ENCODE assay signal across 13 cellular contexts in the genomic region with DNA sequence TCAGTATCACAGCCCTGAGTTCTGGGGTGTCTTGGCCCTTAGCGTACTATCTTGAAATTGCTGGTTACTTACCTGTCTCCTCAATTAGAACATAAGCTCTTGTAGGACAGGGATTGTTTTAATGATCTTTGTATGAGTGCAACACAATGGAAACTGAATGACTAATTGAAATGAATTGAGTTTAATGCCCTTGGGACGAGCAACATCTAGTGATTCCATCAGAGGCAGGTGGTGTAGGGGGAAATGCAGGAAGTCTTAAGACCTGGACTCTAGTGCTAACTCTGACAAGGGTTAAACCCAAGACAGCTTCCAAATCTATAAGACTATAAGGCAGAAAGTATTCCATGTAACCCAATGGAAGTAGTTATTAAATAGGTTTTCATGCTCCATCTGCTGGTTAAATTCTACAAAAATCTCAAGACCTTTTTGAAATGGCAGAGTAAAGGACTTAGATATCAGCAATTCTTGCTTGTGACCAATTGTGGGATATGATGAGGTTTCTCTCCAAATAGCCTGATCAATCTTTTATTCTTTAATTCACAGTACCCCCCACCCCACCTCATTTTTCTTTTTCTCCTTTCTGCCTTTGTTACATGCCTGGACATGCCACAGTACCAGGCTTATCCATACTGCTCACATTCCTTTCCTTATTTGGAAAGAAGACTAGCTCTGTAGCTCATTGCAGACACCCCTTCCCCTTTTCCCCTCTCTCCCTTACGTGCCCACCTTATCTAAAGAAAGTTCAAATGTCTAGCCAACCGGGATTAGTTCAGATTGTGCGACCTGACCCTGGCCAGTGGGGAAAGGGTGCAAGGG.
DNase-seq lines count a peak whose midpoint lies in the region; FAIRE-seq and TF ChIP-seq lines count a peak whose summit lies in the region.
"Had no signal": no experiment of that assay in that cellular context is flagged by ENCODE, and none has a peak within 500 bp of the region (broad histone marks: within the 10 kb centered on the region; RNA-seq: fewer than 3 reads in every experiment).

No MANE protein-coding gene starts in this region.

- H3K4me1 ChIP-seq in keratinocyte (ENCODE audit: control insufficient read depth, extremely low read depth, insufficient read depth, low read length): peaks cover 6% of the 10 kb centered on the region

- H3K27me3 Mint-ChIP-seq in HFFc6 (ENCODE audit: insufficient read depth): no peaks in the 10 kb centered on the region

- H3K4me2 ChIP-seq in keratinocyte (ENCODE audit: control insufficient read depth, extremely low read depth, insufficient read depth, low read depth, low read length): no peak overlapping the region

- no peaks in the 10 kb centered on the region for H3K79me2 ChIP-seq in keratinocyte (ENCODE audit: control insufficient read depth, insufficient read depth, low read length)

- no peaks in the 10 kb centered on the region for H3K9me3 Mint-ChIP-seq in HFFc6
- H3K9me3 Mint-ChIP-seq: activated T-helper 1 cell treated with anti-CD3 and anti-CD28 coated beads, Interleukin-12 subunit alpha, Interleukin-12 subunit beta, Interleukin-2, Interleukin-4 antibody, amounts not matched to agents 30 ng/mL and 10 ng/mL and 1 ng/mL, durations not matched to agents 14 hours and 24 hours and 36 hours; CD8-positive, alpha-beta T cell had no signal

- no peaks in the 10 kb centered on the region for H4K20me1 ChIP-seq in keratinocyte (ENCODE audit: control insufficient read depth, extremely low read depth, insufficient read depth, low read length)

- DNase-seq in ACHN: peak; percentile 19
- DNase-seq in HFFc6: peak; percentile 54
- peak; percentile 37 for DNase-seq in astrocyte of the hippocampus (ENCODE audit: low read depth, low spot score)
- DNase-seq in keratinocyte (ENCODE audit: low read depth, low spot score): no peak
- DNase-seq in NCI-H128 (lab: John Stamatoyannopoulos, UW; ENCODE audit: unreplicated experiment): no peak
- no peak for DNase-seq in activated T-cell treated with anti-CD3 and anti-CD28 coated beads for 4 hours
- no peak for DNase-seq in Ammon's horn (ENCODE audit: low spot score)
- no peak for DNase-seq in activated gamma-delta T cell (lab: John Stamatoyannopoulos, UW)
- DNase-seq: CD8-positive, alpha-beta T cell; mucosa of descending colon; NCI-H187 treated with DMSO at 0.1 percent for 48 hours had no signal

- TF ChIP-seq CTCF in HFFc6 (IDR thresholded peaks at IDR 0.05) (peak; percentile 73), keratinocyte (optimal IDR thresholded peaks at IDR 0.05 in 1 of 3, IDR thresholded peaks at IDR 0.05 in 1 of 3, conservative IDR thresholded peaks at IDR 0.05 in 1 of 3; ENCODE audit: extremely low read depth in 1 of 3, insufficient read depth in 2 of 3, low read length in 3 of 3) (peak in 1 of 3 experiments; percentile 6)

- no peaks in the 10 kb centered on the region for H3K9me1 ChIP-seq in keratinocyte (ENCODE audit: control insufficient read depth, extremely low read depth, insufficient read depth, low read length)

- no peak overlapping the region for H2AFZ ChIP-seq in keratinocyte (ENCODE audit: control insufficient read depth, low read length)

- no peak overlapping the region for H3K4me3 Mint-ChIP-seq in HFFc6
- H3K4me3 Mint-ChIP-seq: activated T-helper 1 cell treated with anti-CD3 and anti-CD28 coated beads, Interleukin-12 subunit alpha, Interleukin-12 subunit beta, Interleukin-2, Interleukin-4 antibody, amounts not matched to agents 30 ng/mL and 10 ng/mL and 1 ng/mL, durations not matched to agents 14 hours and 24 hours and 36 hours; CD8-positive, alpha-beta T cell had no signal

- no peaks in the 10 kb centered on the region for H3K36me3 Mint-ChIP-seq in HFFc6 (ENCODE audit: low read depth)
- H3K36me3 Mint-ChIP-seq: CD8-positive, alpha-beta T cell had no signal

- no peak overlapping the region for H3K4me3 ChIP-seq in keratinocyte (ENCODE audit: control insufficient read depth in 2 of 3, extremely low read depth in 1 of 3, insufficient read depth in 2 of 3, low read depth in 1 of 3, low read length in 3 of 3)
- H3K4me3 ChIP-seq: mucosa of descending colon had no signal

- no peaks in the 10 kb centered on the region for H3K9me3 ChIP-seq in keratinocyte (ENCODE audit: control insufficient read depth, low read depth, low read length)
- H3K9me3 ChIP-seq: mucosa of descending colon had no signal

- peak overlapping the region; percentile 80 for H3K27ac Mint-ChIP-seq in HFFc6
- H3K27ac Mint-ChIP-seq: activated T-helper 1 cell treated with anti-CD3 and anti-CD28 coated beads, Interleukin-12 subunit alpha, Interleukin-12 subunit beta, Interleukin-2, Interleukin-4 antibody, amounts not matched to agents 30 ng/mL and 10 ng/mL and 1 ng/mL, durations not matched to agents 14 hours and 24 hours and 36 hours; CD8-positive, alpha-beta T cell had no signal

- no peaks in the 10 kb centered on the region for H3K36me3 ChIP-seq in keratinocyte (ENCODE audit: control insufficient read depth in 2 of 2, extremely low read depth in 1 of 2, insufficient read depth in 2 of 2, low read length in 2 of 2)

- H3K4me1 Mint-ChIP-seq in HFFc6 (ENCODE audit: low read depth): peaks cover 20% of the 10 kb centered on the region

- H3K27ac ChIP-seq in keratinocyte (ENCODE audit: control insufficient read depth, insufficient read depth, low read length): no peak overlapping the region

- H3K9ac ChIP-seq in keratinocyte (ENCODE audit: control insufficient read depth, extremely low read depth, insufficient read depth, low read length): no peak overlapping the region

- dilution Hi-C loops in keratinocyte (cut with MboI; ENCODE audit: extremely low pct_ligation_motif_present, low sequenced_read_pairs): no loop called here

- H3K27me3 ChIP-seq in keratinocyte (ENCODE audit: control insufficient read depth, extremely low read depth, insufficient read depth, low read length): no peaks in the 10 kb centered on the region

- in situ Hi-C loops in ACHN (cut with HindIII; ENCODE audit: low pct_ligation_motif_present, low pct_unique_long_range_greater_than_20kb, low sequenced_read_pairs): no loop called here

- FAIRE-seq in keratinocyte (lab: Jason Lieb, UNC): peak; percentile 49
- FAIRE-seq: RCC 7860 had no signal

Comparison
In these comparisons a context has a peak if more than half of its experiments do, and no peak if none do; other contexts are left out.
1. DNase-seq: peak in ACHN (single experiment), HFFc6 (single experiment) and astrocyte of the hippocampus (single experiment); none in keratinocyte (single experiment), NCI-H128 (single experiment), activated T-cell treated with anti-CD3 and anti-CD28 coated beads for 4 hours (single experiment), Ammon's horn (single experiment) and activated gamma-delta T cell (single experiment).